ENCODE assay signal across 17 cellular contexts in genomic region chr3:64747682-64748081, GRCh38. TPM values are rescaled to one million over a fixed set of nuclear protein-coding genes. Genes with fewer than 3 reads are reported as not detected.
DNase-seq lines count a peak whose midpoint lies in the region; ATAC-seq and TF ChIP-seq lines count a peak whose summit lies in the region.
"Had no signal": no experiment of that assay in that cellular context is flagged by ENCODE, and none has a peak within 500 bp of the region (broad histone marks: within the 10 kb centered on the region; RNA-seq: fewer than 3 reads in every experiment).

No MANE protein-coding gene starts in this region.

- POLR2A ChIA-PET in CD4-positive, alpha-beta memory T cell (lab: Charles Lee; ENCODE audit: partially characterized antibody): no interaction called here

- H3K4me3 Mint-ChIP-seq in CD4-positive, alpha-beta memory T cell: no peak overlapping the region
- H3K4me3 Mint-ChIP-seq: CD14-positive monocyte; CD8-positive, alpha-beta memory T cell had no signal

- H3K27me3 Mint-ChIP-seq in CD4-positive, alpha-beta memory T cell: no peaks in the 10 kb centered on the region

- H3K36me3 Mint-ChIP-seq in CD4-positive, alpha-beta memory T cell: no peaks in the 10 kb centered on the region
- H3K36me3 Mint-ChIP-seq: CD14-positive monocyte; CD8-positive, alpha-beta memory T cell had no signal

- no peaks in the 10 kb centered on the region for H3K36me3 ChIP-seq in iPS-20b (ENCODE audit: insufficient read depth, low read depth, low read length)
- no peaks in the 10 kb centered on the region for H3K36me3 ChIP-seq in CD4-positive, alpha-beta memory T cell (ENCODE audit: insufficient read depth, low read length)

- H3K4me1 ChIP-seq in iPS-20b (ENCODE audit: insufficient read depth, low read length): peaks cover 19% of the 10 kb centered on the region
- H3K4me1 ChIP-seq in CD4-positive, alpha-beta memory T cell (ENCODE audit: insufficient read depth, low read length): no peaks in the 10 kb centered on the region
- H3K4me1 ChIP-seq: Caco-2 had no signal

- CTCF ChIA-PET in CD4-positive, alpha-beta memory T cell (lab: Charles Lee; ENCODE audit: partially characterized antibody): no interaction called here

- no peak overlapping the region for H3K27ac ChIP-seq in iPS-20b (ENCODE audit: low read length)
- H3K27ac ChIP-seq in CD4-positive, alpha-beta memory T cell (ENCODE audit: low read depth, low read length): no peak overlapping the region
- H3K27ac ChIP-seq: 22Rv1 had no signal

- no peak for TF ChIP-seq CTCF in omental fat pad (IDR thresholded peaks at IDR 0.05)

- peak; percentile 23 to 71 for ATAC-seq in left cardiac atrium
- peak; percentile 85 for ATAC-seq in omental fat pad (ENCODE audit: low FRiP score)
- ATAC-seq in GM21717 (IDR thresholded peaks at IDR 0.05; ENCODE audit: unreplicated experiment): no peak
- ATAC-seq: HCT116 had no signal

- H3K9me3 Mint-ChIP-seq in CD4-positive, alpha-beta memory T cell: peaks cover 0 to 8% (median 3%) of the 10 kb centered on the region in 8 donors

- H3K9me3 ChIP-seq in iPS-20b (ENCODE audit: insufficient read depth, low read depth, low read length): no peaks in the 10 kb centered on the region; the same call in 1 of the 2 replicates
- no peaks in the 10 kb centered on the region for H3K9me3 ChIP-seq in CD4-positive, alpha-beta memory T cell (ENCODE audit: control insufficient read depth in 1 of 2, low read length in 2 of 2)
- H3K9me3 ChIP-seq: Caco-2 had no signal

- intact Hi-C loops in left cardiac atrium (cut with DNase I): no loop called here
- intact Hi-C loops in cardiac septum (cut with DNase I): no loop called here
- intact Hi-C loops in CD4-positive, alpha-beta memory T cell (cut with micrococcal nuclease): no loop called here

- no peak for DNase-seq in left cardiac atrium
- DNase-seq in cardiac septum (ENCODE audit: low spot score): no peak
- DNase-seq in omental fat pad (ENCODE audit: low spot score): no peak
- DNase-seq in stimulated activated CD4-positive, alpha-beta T cell treated with anti-CD3 and anti-CD28 coated beads, Interleukin-2, amount 100 ng/mL, for 48 hours: no peak
- DNase-seq in SKM-1 treated with dmso at 0.1 percent for 144 hours (lab: John Stamatoyannopoulos, UW; ENCODE audit: unreplicated experiment): no peak
- DNase-seq in CD4-positive, alpha-beta memory T cell: no peak
- DNase-seq: Caco-2; CD8-positive, alpha-beta memory T cell; DND-41; GF-D8; GOT3; IMR-90 had no signal

- H3K27me3 ChIP-seq in iPS-20b (ENCODE audit: insufficient read depth, low read length): no peaks in the 10 kb centered on the region
- H3K27me3 ChIP-seq in CD4-positive, alpha-beta memory T cell (ENCODE audit: insufficient read depth, low read length): no peaks in the 10 kb centered on the region

- H3K9ac ChIP-seq in iPS-20b (ENCODE audit: low read depth, low read length): no peak overlapping the region

- H3K4me1 Mint-ChIP-seq in CD4-positive, alpha-beta memory T cell: no peaks in the 10 kb centered on the region
- H3K4me1 Mint-ChIP-seq: CD14-positive monocyte; CD8-positive, alpha-beta memory T cell had no signal

- H3K4me3 ChIP-seq in iPS-20b (ENCODE audit: low read length): 0 out of 2 replicates have a peak overlapping the region, but pooled peaks have one; percentile 37
- H3K4me3 ChIP-seq in CD4-positive, alpha-beta memory T cell (ENCODE audit: low read length in 2 of 2): no peak overlapping the region

- no peak overlapping the region for H3K27ac Mint-ChIP-seq in CD4-positive, alpha-beta memory T cell
- H3K27ac Mint-ChIP-seq: CD14-positive monocyte; CD8-positive, alpha-beta memory T cell had no signal

RNA-seq across cellular contexts. Expression of gene ADAMTS9, which starts 59.9 kb away (rescaled TPM):
- total RNA-seq in left cardiac atrium (100 to 1,000 TPM in 1 of 2 donors, 10 to 100 TPM in 1; 28.0 to 100 TPM), cardiac septum (53.6 TPM), omental fat pad (1,000 to 10,000 TPM in 1 of 4 donors, 100 to 1,000 TPM in 3; 136 to 1,116 (median 230) TPM)
- total RNA-seq in CD4-positive, alpha-beta memory T cell: not detected
- not detected for polyA plus RNA-seq in CD4-positive, alpha-beta memory T cell
- total RNA-seq: CD8-positive, alpha-beta memory T cell had no signal
- polyA plus RNA-seq: CD14-positive monocyte; CD8-positive, alpha-beta memory T cell had no signal

Comparison
In these comparisons a context has a peak if more than half of its experiments do, and no peak if none do; other contexts are left out.
1. RNA of gene ADAMTS9, which starts 59.9 kb away (total RNA-seq): 136 to 1,116 TPM in omental fat pad, 28.0 to 100 TPM in left cardiac atrium and 53.6 TPM in cardiac septum (single experiment); not detected in CD4-positive, alpha-beta memory T cell; every median in the first group is over 10 times any median in the second.